ENCODE assay signal across 12 cellular contexts in genomic region chr2:227351639-227352038, GRCh38. TPM values are rescaled to one million over a fixed set of nuclear protein-coding genes. Genes with fewer than 3 reads are reported as not detected.
DNase-seq lines count a peak whose midpoint lies in the region; ATAC-seq, FAIRE-seq and TF ChIP-seq lines count a peak whose summit lies in the region.
"Had no signal": no experiment of that assay in that cellular context is flagged by ENCODE, and none has a peak within 500 bp of the region (broad histone marks: within the 10 kb centered on the region; RNA-seq: fewer than 3 reads in every experiment).

No MANE protein-coding gene starts in this region.

- RAD21 ChIA-PET in GM12878 (lab: Charles Lee; ENCODE audit: unreplicated experiment): interaction anchor here (0.8 to 1.4 kb wide), 9 partner anchors 10 to 106 kb away, joined by 3 to 5 read pairs (median 3); no protein-coding TSS in a partner anchor

- FAIRE-seq in GM18507 (lab: Jason Lieb, UNC) (peak; percentile 63), GM12878 (lab: Jason Lieb, UNC) (peak; percentile 7)

- no peak for TF ChIP-seq POLR2A in GM12878 (IDR thresholded peaks at IDR 0.05; ENCODE audit: low read depth, low read length)

- H3K27me3 ChIP-seq in GM12878 (replicated peaks in 1 of 2; ENCODE audit: control insufficient read depth in 2 of 2, insufficient read depth in 2 of 2, low read length in 1 of 2) (no peaks in the 10 kb centered on the region), HAP-1 (ENCODE audit: low read depth) (no peaks in the 10 kb centered on the region)

- H2AFZ ChIP-seq in GM12878 (ENCODE audit: control insufficient read depth, low read depth, low read length): peak overlapping the region; percentile 77

- POLR2A ChIA-PET in GM12878 (lab: Charles Lee): interaction anchor here (0.5 to 1.1 kb wide), 2 partner anchors 22 to 26 kb away, joined by 3 to 5 read pairs; no protein-coding TSS in a partner anchor

- H3K9me3 ChIP-seq in GM12878 (replicated peaks; ENCODE audit: control insufficient read depth, insufficient read depth, low read length): no peaks in the 10 kb centered on the region
- no peaks in the 10 kb centered on the region for H3K9me3 ChIP-seq in HAP-1

- no peak for TF ChIP-seq EP300 in GM12878 (IDR thresholded peaks at IDR 0.05; ENCODE audit: borderline replicate concordance in 1 of 2, control insufficient read depth in 1 of 2, low read depth in 2 of 2, low read length in 2 of 2)

- peak overlapping the region; percentile 73 for H3K27ac ChIP-seq in GM12878 (ENCODE audit: control insufficient read depth, insufficient read depth)

- SMC1A ChIA-PET in GM12878 (lab: Charles Lee; ENCODE audit: uncharacterized antibody, unreplicated experiment): interaction anchor here (0.6 to 1.9 kb wide), 8 partner anchors 10 to 432 kb away, joined by 3 to 13 read pairs (median 4); no protein-coding TSS in a partner anchor

- no peak for TF ChIP-seq RAD21 in GM12878 (IDR thresholded peaks at IDR 0.05; ENCODE audit: insufficient read depth, low read depth, low read length)

- H3K4me3 ChIP-seq in GM12878: 0 out of 2 replicates have a peak overlapping the region, but pooled peaks have one; percentile 20
- no peak overlapping the region for H3K4me3 ChIP-seq in HAP-1

- H3K79me2 ChIP-seq in GM12878 (ENCODE audit: control insufficient read depth, insufficient read depth, low read length): no peaks in the 10 kb centered on the region

- H4K20me1 ChIP-seq in GM12878 (ENCODE audit: control insufficient read depth, insufficient read depth): no peaks in the 10 kb centered on the region

- ATAC-seq in GM19463 (IDR thresholded peaks at IDR 0.05; ENCODE audit: unreplicated experiment) (peak; percentile 92), HG02973 (IDR thresholded peaks at IDR 0.05; ENCODE audit: unreplicated experiment) (peak; percentile 69), GM12878 (peak; percentile 96)
- ATAC-seq: natural killer cell treated with Interleukin-12 subunit alpha and Interleukin-12 subunit beta and Interleukin-15 and Interleukin-18, amount 100 ng/mL, for 72 hours had no signal

- DNase-seq in GM18507 (ENCODE audit: extremely low spot score, insufficient read length, low read depth) (no peak), GM12878 (ENCODE audit: low read depth, low spot score) (peak; percentile 37), SKM-1 (lab: John Stamatoyannopoulos, UW; ENCODE audit: unreplicated experiment) (no peak), NCI-H345 treated with DMSO at 0.1 percent for 48 hours (lab: John Stamatoyannopoulos, UW; ENCODE audit: unreplicated experiment) (no peak), posterior cingulate gyrus (no peak), HAP-1 (ENCODE audit: low spot score in 2 of 2) (no peak)
- DNase-seq: DMS153, NCI-H1105 treated with DMSO at 0.1 percent for 48 hours had no signal

- H3K4me1 ChIP-seq in GM12878 (ENCODE audit: control insufficient read depth, insufficient read depth, low read length): no peaks in the 10 kb centered on the region; the same call in 1 of the 2 replicates
- H3K4me1 ChIP-seq in HAP-1: peaks cover 18% of the 10 kb centered on the region

- 24% methylated on average over 4 of the region's 4 CpGs for WGBS in GM12878 (ENCODE audit: insufficient coverage, insufficient replicate concordance, low lambda C conversion rate, missing lambda C conversion rate)

- peak overlapping the region; percentile 47 for H3K9ac ChIP-seq in GM12878 (ENCODE audit: control insufficient read depth, insufficient read depth, low read length)

- in situ Hi-C loops in GM12878 (cut with MboI) (no loop called here), HAP-1 (cut with MboI; ENCODE audit: low sequenced_read_pairs) (loop anchor here (25.0 kb wide), 1 partner anchor 214 kb away; no protein-coding TSS in a partner anchor)

- H3K4me2 ChIP-seq in GM12878 (ENCODE audit: control insufficient read depth, insufficient read depth): peak overlapping the region; percentile 22; the same call in 1 of the 2 replicates

- no TSS peak for BruUV-seq in GM12878 (replicated peaks; lab: Mats Ljungman, UMichigan)

- H3K36me3 ChIP-seq in GM12878 (ENCODE audit: control insufficient read depth in 2 of 2, insufficient read depth in 2 of 2, low read length in 1 of 2) (peaks cover 0 to 20% of the 10 kb centered on the region in 2 experiments; a peak in 3 of 4 replicates), HAP-1 (replicated peaks) (peaks cover 54% of the 10 kb centered on the region)

- CTCF ChIA-PET in GM12878 (lab: Yijun Ruan, JAX): interaction anchor here (0.5 to 2.9 kb wide), 10 partner anchors 10 to 539 kb away, joined by 3 to 18 read pairs (median 5); no protein-coding TSS in a partner anchor

- TF ChIP-seq CTCF in GM12878 (IDR thresholded peaks at IDR 0.05 in 2 of 3, conservative IDR thresholded peaks at IDR 0.05 in 1 of 3; ENCODE audit: control insufficient read depth in 2 of 3, extremely low read depth in 1 of 3, insufficient read depth in 1 of 3, low read depth in 3 of 3, low read length in 3 of 3): no peak

- intact Hi-C loops in GM12878 (cut with micrococcal nuclease; ENCODE audit: unreplicated experiment) (no loop called here), posterior cingulate gyrus (cut with DNase I) (no loop called here)

TF ChIP-seq in GM12878, 131 proteins besides CTCF, POLR2A, EP300 and RAD21 (continues in another document):
- peak; percentile 54; the same call in 1 of the 2 replicates for TF ChIP-seq PKNOX1 (IDR thresholded peaks at IDR 0.05)
- TF ChIP-seq NR2C2 (IDR thresholded peaks at IDR 0.05; ENCODE audit: borderline replicate concordance, control insufficient read depth, insufficient read length, low read depth): no peak

RNA-seq across cellular contexts. Expression of gene MFF, which starts 26.6 kb away (rescaled TPM):
- 169 and 173 TPM in 2 replicates for total RNA-seq in GM12878 (2013; cell fraction: nucleolus; rRNA removed)
- 120 and 128 TPM in 2 replicates for total RNA-seq in GM12878 (2014; rRNA removed)
- total RNA-seq in GM12878 (2014; rRNA removed; fragmentation: Illumina TruSeq; extraction: Trizol): 107 and 110 TPM in 2 replicates
- total RNA-seq in GM12878 (2021): 68.5 and 72.1 TPM in 2 replicates
- polyA plus RNA-seq in GM12878 (2011; ENCODE audit: low read depth): 60.0 TPM
- polyA plus RNA-seq in GM12878 (2011; rRNA removed): 108 and 143 TPM in 2 replicates
- 59.9 and 75.4 TPM in 2 replicates for polyA plus RNA-seq in GM12878 (2011; cell fraction: cytosol; rRNA removed)
- 70.6 and 83.0 TPM in 2 replicates for polyA plus RNA-seq in GM12878 (2011; cell fraction: nucleus; rRNA removed)
- 80.9 and 88.1 TPM in 2 replicates for polyA plus RNA-seq in GM12878 (2012)
- 95.0 and 109 TPM in 2 replicates for polyA plus RNA-seq in GM12878 (2014; fragmentation: Illumina TruSeq; extraction: Trizol)
- polyA plus RNA-seq in GM12878 (2014; fragmentation: Nextera tagmentation; extraction: Ambion mirVana): 10 to 100 TPM; 19.6 to 35.0 TPM
- 102 and 103 TPM in 2 replicates for polyA plus RNA-seq in GM12878 (2014; rRNA removed)
- polyA plus RNA-seq in GM12878 (2016; fragmentation: Nextera tagmentation; extraction: Ambion mirVana): 100 to 1,000 TPM; 128 to 131 TPM
- polyA minus RNA-seq in GM12878 (2011; rRNA and poly(A)+ RNA removed): 50.6 and 56.8 TPM in 2 replicates
- polyA minus RNA-seq in GM12878 (2011; cell fraction: cytosol; rRNA and poly(A)+ RNA removed): 36.9 and 42.0 TPM in 2 replicates
- polyA minus RNA-seq in GM12878 (2011; cell fraction: nucleus; rRNA and poly(A)+ RNA removed): 67.0 and 89.6 TPM in 2 replicates

RNA-seq across cellular contexts. Expression of gene TM4SF20, which starts 27.5 kb away (rescaled TPM):
- total RNA-seq in GM12878 (2013; cell fraction: nucleolus; rRNA removed): not detected in 2 replicates
- total RNA-seq in GM12878 (2014; rRNA removed) (not detected in 2 replicates), GM12878 (2014; rRNA removed; fragmentation: Illumina TruSeq; extraction: Trizol) (not detected in 2 replicates), GM12878 (2021) (not detected in 2 replicates)
- not detected for polyA plus RNA-seq in GM12878 (2011; ENCODE audit: low read depth)
- polyA plus RNA-seq in GM12878 (2011; rRNA removed) (0.03 TPM in 1 of 2 replicates, not detected in the other), GM12878 (2014; fragmentation: Illumina TruSeq; extraction: Trizol) (not detected in 2 replicates), GM12878 (2014; fragmentation: Nextera tagmentation; extraction: Ambion mirVana) (under 1 TPM in 1 of 2 experiments, not detected in 1; 0.04 TPM), GM12878 (2014; rRNA removed) (not detected in 2 replicates), GM12878 (2016; fragmentation: Nextera tagmentation; extraction: Ambion mirVana) (under 1 TPM in 1 of 2 experiments, not detected in 1; 0.07 TPM)
- polyA plus RNA-seq in GM12878 (2011; cell fraction: cytosol; rRNA removed): not detected in 2 replicates
- not detected in 2 replicates for polyA plus RNA-seq in GM12878 (2011; cell fraction: nucleus; rRNA removed)
- polyA plus RNA-seq in GM12878 (2012): not detected in 2 replicates
- not detected in 2 replicates for polyA minus RNA-seq in GM12878 (2011; rRNA and poly(A)+ RNA removed)
- not detected in 2 replicates for polyA minus RNA-seq in GM12878 (2011; cell fraction: cytosol; rRNA and poly(A)+ RNA removed)
- polyA minus RNA-seq in GM12878 (2011; cell fraction: nucleus; rRNA and poly(A)+ RNA removed): not detected in 2 replicates
- total RNA-seq: natural killer cell treated with Interleukin-12 subunit alpha and Interleukin-12 subunit beta and Interleukin-15 and Interleukin-18, amount 100 ng/mL, for 72 hours had no signal

RNA-seq across cellular contexts. Expression of gene SCYGR1, which starts 36.1 kb away (rescaled TPM):
- not detected in 2 replicates for total RNA-seq in GM12878 (2013; cell fraction: nucleolus; rRNA removed)
- not detected in 2 replicates for total RNA-seq in GM12878 (2014; rRNA removed)
- total RNA-seq in GM12878 (2014; rRNA removed; fragmentation: Illumina TruSeq; extraction: Trizol): not detected in 2 replicates
- total RNA-seq in GM12878 (2021): not detected in 2 replicates
- not detected for polyA plus RNA-seq in GM12878 (2011; ENCODE audit: low read depth)
- polyA plus RNA-seq in GM12878 (2011; rRNA removed): not detected in 2 replicates
- not detected in 2 replicates for polyA plus RNA-seq in GM12878 (2011; cell fraction: cytosol; rRNA removed)
- polyA plus RNA-seq in GM12878 (2011; cell fraction: nucleus; rRNA removed): not detected in 2 replicates
- polyA plus RNA-seq in GM12878 (2012): not detected in 2 replicates
- polyA plus RNA-seq in GM12878 (2014; fragmentation: Illumina TruSeq; extraction: Trizol): not detected in 2 replicates
- polyA plus RNA-seq in GM12878 (2014; fragmentation: Nextera tagmentation; extraction: Ambion mirVana): not detected
- polyA plus RNA-seq in GM12878 (2014; rRNA removed): not detected in 2 replicates
- polyA plus RNA-seq in GM12878 (2016; fragmentation: Nextera tagmentation; extraction: Ambion mirVana): not detected
- not detected in 2 replicates for polyA minus RNA-seq in GM12878 (2011; rRNA and poly(A)+ RNA removed)
- not detected in 2 replicates for polyA minus RNA-seq in GM12878 (2011; cell fraction: cytosol; rRNA and poly(A)+ RNA removed)
- not detected in 2 replicates for polyA minus RNA-seq in GM12878 (2011; cell fraction: nucleus; rRNA and poly(A)+ RNA removed)
- total RNA-seq: natural killer cell treated with Interleukin-12 subunit alpha and Interleukin-12 subunit beta and Interleukin-15 and Interleukin-18, amount 100 ng/mL, for 72 hours had no signal
- polyA plus RNA-seq: esophagus had no signal
